In the genomic region with DNA sequence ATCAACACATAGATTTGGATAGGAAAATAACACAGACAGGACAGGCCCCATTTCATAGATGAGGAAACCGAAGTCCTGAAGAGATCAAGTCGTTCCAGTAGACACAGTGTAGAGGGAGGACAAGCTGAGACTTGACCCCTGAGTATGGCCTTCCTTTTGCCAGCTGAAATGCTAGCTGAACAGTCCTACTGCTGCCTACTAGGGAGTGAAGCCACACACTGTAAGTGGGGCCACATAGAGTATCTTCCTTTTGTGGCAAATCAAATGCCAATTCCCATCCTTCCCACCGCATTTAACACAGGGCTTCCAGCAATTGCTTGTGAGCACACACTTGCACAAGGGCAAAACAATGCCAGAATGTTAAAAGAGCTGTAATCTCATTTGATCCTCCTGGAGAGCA, we compare ENCODE assay signal across 29 cellular contexts.
"Had no signal": no experiment of that assay in that cellular context is flagged by ENCODE, and none has a peak within 500 bp of the region (broad histone marks: within the 10 kb centered on the region; RNA-seq: fewer than 3 reads in every experiment).

No MANE protein-coding gene starts in this region.

- H3K27me3 ChIP-seq: right lobe of liver, sigmoid colon, suprapubic skin, testis, tibial nerve, upper lobe of left lung, vagina had no signal

- DNase-seq: naive B cell; naive thymus-derived CD8-positive, alpha-beta T cell; nephron progenitor cell; occipital lobe; posterior cingulate gyrus; psoas muscle; right cardiac atrium; right lobe of liver; sigmoid colon; small intestine; stimulated activated CD4-positive, alpha-beta T cell treated with anti-CD3 and anti-CD28 coated beads, Interleukin-15, amount 100 ng/mL, for 24 hours; stimulated activated CD4-positive, alpha-beta T cell treated with anti-CD3 and anti-CD28 coated beads, Interleukin-2, amount 100 ng/mL, for 24 hours; stimulated activated CD4-positive, alpha-beta T cell treated with anti-CD3 and anti-CD28 coated beads, Interleukin-2, amount 100 ng/mL, for 48 hours; stimulated activated CD4-positive, alpha-beta T cell treated with anti-CD3 and anti-CD28 coated beads, Interleukin-4, amount 100 ng/mL, for 24 hours; stimulated activated naive CD4-positive, alpha-beta T cell; stimulated activated naive CD8-positive, alpha-beta T cell treated with anti-CD3 and anti-CD28 coated beads, Interleukin-15, amount 100 ng/mL, for 72 hours; stimulated activated naive CD8-positive, alpha-beta T cell treated with anti-CD3 and anti-CD28 coated beads, Interleukin-15, Interleukin-2, amounts not matched to agents 100 U/mL and 50 U/mL, for 24 hours; substantia nigra; testis; trophoblast cell; upper lobe of left lung had no signal

- H3K79me2 ChIP-seq: parathyroid adenoma had no signal

- H3K4me1 ChIP-seq: parathyroid adenoma, psoas muscle, right lobe of liver, sigmoid colon, suprapubic skin, testis, tibial nerve, upper lobe of left lung, vagina had no signal

- H3K27ac ChIP-seq: parathyroid adenoma, psoas muscle, right lobe of liver, sigmoid colon, suprapubic skin, testis, tibial nerve, upper lobe of left lung, vagina had no signal

- H3K36me3 ChIP-seq: right lobe of liver, sigmoid colon, suprapubic skin, tibial nerve, upper lobe of left lung, vagina had no signal

- ATAC-seq: naive thymus-derived CD8-positive, alpha-beta T cell; psoas muscle; right cardiac atrium; right lobe of liver; stimulated activated memory B cell treated with anti-CD40 and anti-IgM and Interleukin-4, amounts not matched to agents 10 μg/mL and 1 μg/mL and 100 μg/mL, for 72 hours; stimulated activated naive CD8-positive, alpha-beta T cell treated with anti-CD3 and anti-CD28 coated beads, Interleukin-15, amount 100 ng/mL, for 72 hours; stimulated activated naive CD8-positive, alpha-beta T cell treated with anti-CD3 and anti-CD28 coated beads, Interleukin-15, Interleukin-2, amounts not matched to agents 100 U/mL and 50 U/mL, for 24 hours had no signal

- H2AFZ ChIP-seq: parathyroid adenoma had no signal

- H3K9me3 ChIP-seq: psoas muscle, right lobe of liver, suprapubic skin, testis, tibial nerve, upper lobe of left lung, vagina had no signal

- H3K9me3 Mint-ChIP-seq: naive B cell; naive thymus-derived CD8-positive, alpha-beta T cell; natural killer cell treated with Interleukin-12 subunit alpha and Interleukin-12 subunit beta and Interleukin-15 and Interleukin-18, amount 100 ng/mL, for 72 hours; nephron progenitor cell; neural crest cell; stimulated activated memory B cell treated with anti-CD40 and anti-IgM and Interleukin-4, amounts not matched to agents 10 μg/mL and 1 μg/mL and 100 μg/mL, for 72 hours; stimulated activated naive CD8-positive, alpha-beta T cell treated with anti-CD3 and anti-CD28 coated beads, Interleukin-15, amount 100 ng/mL, for 72 hours had no signal

- H3K4me3 ChIP-seq: psoas muscle, right lobe of liver, sigmoid colon, suprapubic skin, testis, tibial nerve, upper lobe of left lung, vagina had no signal

- H3K36me3 Mint-ChIP-seq: naive B cell; naive thymus-derived CD8-positive, alpha-beta T cell; natural killer cell treated with Interleukin-12 subunit alpha and Interleukin-12 subunit beta and Interleukin-15 and Interleukin-18, amount 100 ng/mL, for 72 hours; stimulated activated memory B cell treated with anti-CD40 and anti-IgM and Interleukin-4, amounts not matched to agents 10 μg/mL and 1 μg/mL and 100 μg/mL, for 72 hours had no signal

- H3K27ac Mint-ChIP-seq: naive B cell; naive thymus-derived CD8-positive, alpha-beta T cell; natural killer cell treated with Interleukin-12 subunit alpha and Interleukin-12 subunit beta and Interleukin-15 and Interleukin-18, amount 100 ng/mL, for 72 hours; progenitor cell of endocrine pancreas; stimulated activated memory B cell treated with anti-CD40 and anti-IgM and Interleukin-4, amounts not matched to agents 10 μg/mL and 1 μg/mL and 100 μg/mL, for 72 hours had no signal

- H3K9ac ChIP-seq: parathyroid adenoma had no signal

- H3K4me1 Mint-ChIP-seq: naive B cell; naive thymus-derived CD8-positive, alpha-beta T cell; nephron progenitor cell; stimulated activated memory B cell treated with anti-CD40 and anti-IgM and Interleukin-4, amounts not matched to agents 10 μg/mL and 1 μg/mL and 100 μg/mL, for 72 hours; stimulated activated naive CD8-positive, alpha-beta T cell treated with anti-CD3 and anti-CD28 coated beads, Interleukin-15, amount 100 ng/mL, for 72 hours had no signal

- H3K4me3 Mint-ChIP-seq: naive B cell; naive thymus-derived CD8-positive, alpha-beta T cell; natural killer cell treated with Interleukin-12 subunit alpha and Interleukin-12 subunit beta and Interleukin-15 and Interleukin-18, amount 100 ng/mL, for 72 hours; nephron progenitor cell; neural crest cell; stimulated activated memory B cell treated with anti-CD40 and anti-IgM and Interleukin-4, amounts not matched to agents 10 μg/mL and 1 μg/mL and 100 μg/mL, for 72 hours; stimulated activated naive CD8-positive, alpha-beta T cell treated with anti-CD3 and anti-CD28 coated beads, Interleukin-15, amount 100 ng/mL, for 72 hours had no signal

- H3K27me3 Mint-ChIP-seq: naive B cell; progenitor cell of endocrine pancreas; stimulated activated memory B cell treated with anti-CD40 and anti-IgM and Interleukin-4, amounts not matched to agents 10 μg/mL and 1 μg/mL and 100 μg/mL, for 72 hours had no signal
